Comparison of ENCODE assay signal across 9 cellular contexts in the genomic region with DNA sequence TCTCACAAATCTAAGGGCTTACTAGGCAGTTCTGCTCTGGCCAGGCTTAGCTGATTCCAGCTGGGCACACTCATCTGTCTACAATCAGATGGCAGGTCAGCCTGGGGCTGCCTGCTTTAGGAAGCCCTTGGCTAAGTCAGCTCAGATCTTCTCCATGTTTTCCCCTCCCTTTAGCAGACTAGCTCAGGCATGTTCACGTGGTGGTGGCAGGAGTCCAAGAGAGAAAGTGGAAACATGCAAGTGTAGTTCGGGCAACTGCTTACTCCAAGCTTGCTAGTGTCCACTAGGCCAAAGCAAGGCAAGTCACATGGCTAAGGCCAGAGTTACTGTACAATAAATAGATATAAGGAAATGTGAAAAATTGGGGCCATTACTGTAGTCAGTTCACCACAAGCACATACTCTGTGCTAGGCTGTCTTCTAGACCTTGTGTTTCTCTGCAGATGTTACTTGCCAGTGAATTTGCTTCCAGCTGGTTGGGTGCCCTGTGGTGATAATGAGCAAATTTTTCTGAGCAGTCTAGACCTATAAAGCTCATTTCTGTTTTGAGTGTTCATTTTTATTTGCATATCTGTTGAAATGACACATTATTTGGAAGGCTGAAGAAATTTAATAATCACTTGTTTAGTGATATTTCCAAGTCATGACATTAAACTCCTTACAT. TPM values are rescaled to one million over a fixed set of nuclear protein-coding genes. Genes with fewer than 3 reads are reported as not detected.
DNase-seq lines count a peak whose midpoint lies in the region; ATAC-seq and TF ChIP-seq lines count a peak whose summit lies in the region.
"Had no signal": no experiment of that assay in that cellular context is flagged by ENCODE, and none has a peak within 500 bp of the region (broad histone marks: within the 10 kb centered on the region; RNA-seq: fewer than 3 reads in every experiment).

No MANE protein-coding gene starts in this region.

- H3K4me3 ChIP-seq in uterus, result no peak overlapping the region

- no peak for TF ChIP-seq POLR2A in uterus (IDR thresholded peaks at IDR 0.05)

- peaks cover 6 to 8% of the 10 kb centered on the region in 2 donors for H3K4me1 ChIP-seq in uterus

- H3K27me3 ChIP-seq in uterus, result no peaks in the 10 kb centered on the region

- no peaks in the 10 kb centered on the region for H3K9me3 ChIP-seq in uterus

- ATAC-seq in HG02973 (IDR thresholded peaks at IDR 0.05; ENCODE audit: unreplicated experiment), result no peak

- intact Hi-C loops in uterus (cut with DNase I; ENCODE audit: low total_unique reads), result no loop called here

- peak overlapping the region; percentile 6 to 43 for H3K27ac ChIP-seq in uterus
- H3K27ac ChIP-seq: 22Rv1 had no signal

- no peak for TF ChIP-seq CTCF in uterus (IDR thresholded peaks at IDR 0.05)

- H3K36me3 ChIP-seq in uterus, result no peaks in the 10 kb centered on the region

- DNase-seq in DMS153 (lab: John Stamatoyannopoulos, UW) (peak; percentile 1), DMS153 treated with DMSO at 0.1 percent for 48 hours (lab: John Stamatoyannopoulos, UW; ENCODE audit: unreplicated experiment) (no peak), dermis microvascular lymphatic vessel endothelial cell (ENCODE audit: low read depth in 2 of 2) (peak; percentile 75 to 85), medulla oblongata (ENCODE audit: extremely low spot score) (peak; percentile 92), uterus (peak; percentile 82 to 88), HuH-7.5 (ENCODE audit: low spot score) (no peak)
- no peak for DNase-seq in NK-92 treated with Interleukin-12 subunit alpha and Interleukin-12 subunit beta, amount 100 ng/mL, for 24 hours (lab: John Stamatoyannopoulos, UW)

RNA-seq across cellular contexts. Expression of gene RECK, which starts 38.3 kb away (rescaled TPM):
- total RNA-seq in dermis microvascular lymphatic vessel endothelial cell, result 21.7 and 32.9 TPM in 2 replicates
- total RNA-seq in uterus, result 10 to 100 TPM; 14.3 to 37.7 (median 30.7) TPM

Comparison
In these comparisons a context has a peak if more than half of its experiments do, and no peak if none do; other contexts are left out.
1. DNase-seq: peak in DMS153 (single experiment), dermis microvascular lymphatic vessel endothelial cell (2 of 2), medulla oblongata (single experiment) and uterus (2 of 2); none in DMS153 treated with DMSO at 0.1 percent for 48 hours (single experiment), HuH-7.5 (single experiment) and NK-92 treated with Interleukin-12 subunit alpha and Interleukin-12 subunit beta, amount 100 ng/mL, for 24 hours (single experiment).